In the genomic region with DNA sequence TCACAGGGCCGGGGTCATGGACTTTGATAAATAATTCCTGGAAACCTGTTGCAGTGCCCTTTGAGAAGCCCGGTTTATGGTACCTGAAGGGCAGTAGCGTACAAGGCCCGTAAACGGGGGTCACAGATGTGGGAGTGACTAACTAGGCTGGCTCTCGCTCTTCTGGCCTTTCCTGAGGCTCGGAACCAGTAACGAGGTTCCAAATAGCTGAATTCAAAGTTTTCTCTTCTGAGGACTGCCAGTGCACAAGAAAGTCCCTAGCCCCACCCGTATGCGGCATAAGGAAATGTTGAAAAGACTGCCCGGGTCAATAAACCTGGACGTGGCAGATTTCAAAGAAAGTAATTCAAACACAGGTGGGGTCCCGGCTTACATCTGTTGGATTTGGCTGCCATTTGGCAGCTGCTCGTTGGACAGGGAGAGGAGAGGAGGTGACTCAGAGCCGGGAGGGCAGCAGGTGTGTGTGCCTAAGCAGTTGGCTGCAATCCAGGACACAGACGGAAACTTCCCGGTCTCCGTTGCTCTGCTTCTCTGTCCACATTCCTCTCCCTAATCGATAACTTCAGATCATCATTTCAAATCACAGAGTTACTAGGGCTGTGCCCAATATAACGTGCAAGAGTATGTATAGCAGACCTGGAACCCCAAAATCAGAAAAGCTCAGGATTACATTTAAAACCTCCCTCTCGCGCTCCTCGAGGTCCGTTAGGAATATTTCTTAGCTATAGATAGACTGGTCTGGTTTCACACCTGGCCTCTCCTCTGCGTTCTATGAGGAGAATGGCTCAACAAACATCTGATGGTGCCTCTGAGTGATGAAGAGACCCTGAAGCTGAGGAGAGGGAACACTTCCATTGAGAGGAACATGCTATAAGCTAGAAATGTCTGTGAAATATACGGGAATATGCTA, we compare ENCODE assay signal across 8 cellular contexts. TPM values are rescaled to one million over a fixed set of nuclear protein-coding genes. Genes with fewer than 3 reads are reported as not detected.
DNase-seq lines count a peak whose midpoint lies in the region; ATAC-seq and TF ChIP-seq lines count a peak whose summit lies in the region.

No MANE protein-coding gene starts in this region.

- no peaks in the 10 kb centered on the region; the same call in 1 of the 2 replicates for H3K36me3 Mint-ChIP-seq in HFFc6 (ENCODE audit: low read depth)

- H3K27ac ChIP-seq in WERI-Rb-1 (peak overlapping the region; percentile 41), coronary artery (peak overlapping the region; percentile 88 to 96), liver (ENCODE audit: low read depth in 1 of 2, low read length in 2 of 2) (peak overlapping the region; percentile 89 to 92)

- H3K4me3 Mint-ChIP-seq in HFFc6, result peak overlapping the region; percentile 92

- H3K4me3 ChIP-seq in WERI-Rb-1 (ENCODE audit: low read depth, low read length) (peak overlapping the region; percentile 94), coronary artery (peak overlapping the region; percentile 98), liver (ENCODE audit: low read depth in 1 of 3, low read length in 3 of 3) (peak overlapping the region; percentile 74 to 86 (median 74))

- no peaks in the 10 kb centered on the region for H3K9me3 ChIP-seq in WERI-Rb-1 (ENCODE audit: severe bottlenecking)
- no peaks in the 10 kb centered on the region for H3K9me3 ChIP-seq in liver (ENCODE audit: control insufficient read depth in 4 of 4, low read length in 3 of 4)

- TF ChIP-seq RAD21 in liver (IDR thresholded peaks at IDR 0.05), result no peak

- WGBS in liver, result 14% methylated on average over 26 of the region's 26 CpGs

- ATAC-seq in HG02870 (IDR thresholded peaks at IDR 0.05; ENCODE audit: unreplicated experiment), result no peak

- peaks cover 17% of the 10 kb centered on the region for H3K4me1 Mint-ChIP-seq in HFFc6 (ENCODE audit: low read depth)

- H3K27me3 ChIP-seq in WERI-Rb-1 (ENCODE audit: insufficient read depth, low read depth, severe bottlenecking) (no peaks in the 10 kb centered on the region), liver (ENCODE audit: control insufficient read depth in 4 of 4, insufficient read depth in 4 of 4, low read length in 3 of 4) (no peaks in the 10 kb centered on the region)

- peaks cover 0 to 14% (median 4%) of the 10 kb centered on the region in 4 donors for H3K4me1 ChIP-seq in liver (ENCODE audit: control insufficient read depth in 4 of 4, insufficient read depth in 4 of 4, low read length in 3 of 4)

- peak overlapping the region; percentile 94 for H3K27ac Mint-ChIP-seq in HFFc6

- DNase-seq in GM10266 (ENCODE audit: extremely low spot score) (peak; percentile 39), HFFc6 (peak; percentile 10), NCI-H1694 treated with DMSO at 0.1 percent for 48 hours (lab: John Stamatoyannopoulos, UW) (peak; percentile 32), WERI-Rb-1 (peak; percentile 77), coronary artery (ENCODE audit: low spot score) (peak; percentile 74)
- peak; percentile 8 to 26 for DNase-seq in stimulated activated CD4-positive, alpha-beta T cell treated with anti-CD3 and anti-CD28 coated beads, Interleukin-4, amount 100 ng/mL, for 48 hours (ENCODE audit: low read depth in 2 of 2)

- no peaks in the 10 kb centered on the region for H3K9me3 Mint-ChIP-seq in HFFc6

- TF ChIP-seq CTCF in GM10266 (IDR thresholded peaks at IDR 0.05; ENCODE audit: control insufficient read depth, insufficient read depth, low read depth, missing control alignments) (no peak), HFFc6 (IDR thresholded peaks at IDR 0.05) (no peak), WERI-Rb-1 (IDR thresholded peaks at IDR 0.05; ENCODE audit: low read depth, low read length) (no peak), coronary artery (IDR thresholded peaks at IDR 0.05) (no peak), liver (IDR thresholded peaks at IDR 0.05; ENCODE audit: low read depth, low read length, missing input control) (no peak)

- H3K27me3 Mint-ChIP-seq in HFFc6 (ENCODE audit: insufficient read depth), result no peaks in the 10 kb centered on the region

- no peaks in the 10 kb centered on the region for H3K36me3 ChIP-seq in WERI-Rb-1
- H3K36me3 ChIP-seq in liver (ENCODE audit: control insufficient read depth in 4 of 4, insufficient read depth in 3 of 4, low read depth in 1 of 4, low read length in 3 of 4), result peaks cover 0 to 9% (median 4%) of the 10 kb centered on the region in 4 donors

- H3K9ac ChIP-seq in liver (ENCODE audit: low read depth in 1 of 2, low read length in 2 of 2), result peak overlapping the region; percentile 74 to 90

TF ChIP-seq in liver, 16 proteins besides CTCF, POLR2A, EP300 and RAD21:
- TF ChIP-seq FOXA1 (IDR thresholded peaks at IDR 0.05) (no peak), EGR1 (IDR thresholded peaks at IDR 0.05; ENCODE audit: low read depth in 2 of 2) (peak in 1 of 2 donors; percentile 21), YY1 (IDR thresholded peaks at IDR 0.05) (peak; percentile 81), RXRA (IDR thresholded peaks at IDR 0.05) (peak; percentile 39 to 65), NR2F2 (IDR thresholded peaks at IDR 0.05) (peak; percentile 63), SP1 (IDR thresholded peaks at IDR 0.05) (peak; percentile 36), FOXA2 (IDR thresholded peaks at IDR 0.05) (no peak), TAF1 (conservative IDR thresholded peaks at IDR 0.05) (no peak), JUND (IDR thresholded peaks at IDR 0.05) (peak; percentile 79 to 90), HNF4A (conservative IDR thresholded peaks at IDR 0.05) (peak; percentile 39 to 78), GABPA (IDR thresholded peaks at IDR 0.05 in 1 of 2, conservative IDR thresholded peaks at IDR 0.05 in 1 of 2) (no peak), HNF4G (IDR thresholded peaks at IDR 0.05) (peak; percentile 15)
- TF ChIP-seq, protein P1, sequence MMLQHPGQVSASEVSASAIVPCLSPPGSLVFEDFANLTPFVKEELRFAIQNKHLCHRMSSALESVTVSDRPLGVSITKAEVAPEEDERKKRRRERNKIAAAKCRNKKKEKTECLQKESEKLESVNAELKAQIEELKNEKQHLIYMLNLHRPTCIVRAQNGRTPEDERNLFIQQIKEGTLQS (IDR thresholded peaks at IDR 0.05), result peak; percentile 74
- TF ChIP-seq, protein P2, sequence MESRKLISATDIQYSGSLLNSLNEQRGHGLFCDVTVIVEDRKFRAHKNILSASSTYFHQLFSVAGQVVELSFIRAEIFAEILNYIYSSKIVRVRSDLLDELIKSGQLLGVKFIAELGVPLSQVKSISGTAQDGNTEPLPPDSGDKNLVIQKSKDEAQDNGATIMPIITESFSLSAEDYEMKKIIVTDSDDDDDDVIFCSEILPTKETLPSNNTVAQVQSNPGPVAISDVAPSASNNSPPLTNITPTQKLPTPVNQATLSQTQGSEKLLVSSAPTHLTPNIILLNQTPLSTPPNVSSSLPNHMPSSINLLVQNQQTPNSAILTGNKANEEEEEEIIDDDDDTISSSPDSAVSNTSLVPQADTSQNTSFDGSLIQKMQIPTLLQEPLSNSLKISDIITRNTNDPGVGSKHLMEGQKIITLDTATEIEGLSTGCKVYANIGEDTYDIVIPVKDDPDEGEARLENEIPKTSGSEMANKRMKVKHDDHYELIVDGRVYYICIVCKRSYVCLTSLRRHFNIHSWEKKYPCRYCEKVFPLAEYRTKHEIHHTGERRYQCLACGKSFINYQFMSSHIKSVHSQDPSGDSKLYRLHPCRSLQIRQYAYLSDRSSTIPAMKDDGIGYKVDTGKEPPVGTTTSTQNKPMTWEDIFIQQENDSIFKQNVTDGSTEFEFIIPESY (IDR thresholded peaks at IDR 0.05), result no peak
- TF ChIP-seq, protein P3, sequence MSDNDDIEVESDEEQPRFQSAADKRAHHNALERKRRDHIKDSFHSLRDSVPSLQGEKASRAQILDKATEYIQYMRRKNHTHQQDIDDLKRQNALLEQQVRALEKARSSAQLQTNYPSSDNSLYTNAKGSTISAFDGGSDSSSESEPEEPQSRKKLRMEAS (IDR thresholded peaks at IDR 0.05), result peak; percentile 64
- TF ChIP-seq, protein P4, sequence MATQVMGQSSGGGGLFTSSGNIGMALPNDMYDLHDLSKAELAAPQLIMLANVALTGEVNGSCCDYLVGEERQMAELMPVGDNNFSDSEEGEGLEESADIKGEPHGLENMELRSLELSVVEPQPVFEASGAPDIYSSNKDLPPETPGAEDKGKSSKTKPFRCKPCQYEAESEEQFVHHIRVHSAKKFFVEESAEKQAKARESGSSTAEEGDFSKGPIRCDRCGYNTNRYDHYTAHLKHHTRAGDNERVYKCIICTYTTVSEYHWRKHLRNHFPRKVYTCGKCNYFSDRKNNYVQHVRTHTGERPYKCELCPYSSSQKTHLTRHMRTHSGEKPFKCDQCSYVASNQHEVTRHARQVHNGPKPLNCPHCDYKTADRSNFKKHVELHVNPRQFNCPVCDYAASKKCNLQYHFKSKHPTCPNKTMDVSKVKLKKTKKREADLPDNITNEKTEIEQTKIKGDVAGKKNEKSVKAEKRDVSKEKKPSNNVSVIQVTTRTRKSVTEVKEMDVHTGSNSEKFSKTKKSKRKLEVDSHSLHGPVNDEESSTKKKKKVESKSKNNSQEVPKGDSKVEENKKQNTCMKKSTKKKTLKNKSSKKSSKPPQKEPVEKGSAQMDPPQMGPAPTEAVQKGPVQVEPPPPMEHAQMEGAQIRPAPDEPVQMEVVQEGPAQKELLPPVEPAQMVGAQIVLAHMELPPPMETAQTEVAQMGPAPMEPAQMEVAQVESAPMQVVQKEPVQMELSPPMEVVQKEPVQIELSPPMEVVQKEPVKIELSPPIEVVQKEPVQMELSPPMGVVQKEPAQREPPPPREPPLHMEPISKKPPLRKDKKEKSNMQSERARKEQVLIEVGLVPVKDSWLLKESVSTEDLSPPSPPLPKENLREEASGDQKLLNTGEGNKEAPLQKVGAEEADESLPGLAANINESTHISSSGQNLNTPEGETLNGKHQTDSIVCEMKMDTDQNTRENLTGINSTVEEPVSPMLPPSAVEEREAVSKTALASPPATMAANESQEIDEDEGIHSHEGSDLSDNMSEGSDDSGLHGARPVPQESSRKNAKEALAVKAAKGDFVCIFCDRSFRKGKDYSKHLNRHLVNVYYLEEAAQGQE (IDR thresholded peaks at IDR 0.05), result peak; percentile 52

RNA-seq across cellular contexts. Expression of a gene that starts 0.8 kb away (rescaled TPM):
- 10 to 100 TPM; 13.2 to 18.0 (median 14.7) TPM for total RNA-seq in HFFc6 (2021; fragmentation: NEBNext Ultra II Directional; extraction: Animal tissue kit (Norgen Biotek cat#: 25700))
- total RNA-seq in liver, result 10 to 100 TPM in 1 of 2 donors, 1 to 10 TPM in 1; 3.5 to 15.6 TPM
- polyA plus RNA-seq in liver, result 10 to 100 TPM; 12.5 to 13.5 TPM

Comparison
In these comparisons a context has a peak if more than half of its experiments do, and no peak if none do; other contexts are left out.
1. DNase-seq: peak in every context shown above with its lines; median percentile 77 in WERI-Rb-1; 74 in coronary artery; 39 in GM10266; 32 in NCI-H1694 treated with DMSO at 0.1 percent for 48 hours; 17 in stimulated activated CD4-positive, alpha-beta T cell treated with anti-CD3 and anti-CD28 coated beads, Interleukin-4, amount 100 ng/mL, for 48 hours; 10 in HFFc6.
2. H3K27ac ChIP-seq: peak in every context shown above with its lines; median percentile 92 in coronary artery; 90 in liver; 41 in WERI-Rb-1.